27 cellular contexts compared by ENCODE assay signal in genomic region chr3:190326361-190326760, GRCh38. TPM values are rescaled to one million over a fixed set of nuclear protein-coding genes. Genes with fewer than 3 reads are reported as not detected.
A peak's percentile ranks its signal among the peaks of the same experiment; 100 is the strongest.
DNase-seq lines count a peak whose midpoint lies in the region; ATAC-seq, FAIRE-seq and TF ChIP-seq lines count a peak whose summit lies in the region.
"Had no signal": no experiment of that assay in that cellular context is flagged by ENCODE, and none has a peak within 500 bp of the region (broad histone marks: within the 10 kb centered on the region; RNA-seq: fewer than 3 reads in every experiment).

No MANE protein-coding gene starts in this region.

- H3K27me3 ChIP-seq in IMR-90 (ENCODE audit: control insufficient read depth, insufficient read depth, low read length) (no peaks in the 10 kb centered on the region), mammary epithelial cell (ENCODE audit: insufficient read depth, low read length) (no peaks in the 10 kb centered on the region), mesenchymal stem cell (ENCODE audit: control insufficient read depth in 1 of 2, insufficient read depth in 1 of 2, low read length in 2 of 2) (peaks cover 0 to 6% of the 10 kb centered on the region in 2 experiments)

- POLR2A ChIA-PET in A549 (lab: Yijun Ruan, JAX) (no interaction called here), IMR-90 (lab: Charles Lee; ENCODE audit: unreplicated experiment) (no interaction called here)

- H3K56ac ChIP-seq in IMR-90 (ENCODE audit: extremely low read depth, insufficient read depth, low read length), result peak overlapping the region; percentile 85

- H2AFZ ChIP-seq in IMR-90 (replicated peaks; ENCODE audit: low read length, poor library complexity) (peak overlapping the region; percentile 75), mammary epithelial cell (ENCODE audit: low read depth, low read length) (peak overlapping the region; percentile 86), mesenchymal stem cell (ENCODE audit: low read depth, low read length) (no peak overlapping the region)

- H2BK20ac ChIP-seq in IMR-90 (ENCODE audit: low read depth, low read length), result peak overlapping the region; percentile 99

- H2AK9ac ChIP-seq in IMR-90 (replicated peaks; ENCODE audit: low read depth, low read length, poor library complexity), result peak overlapping the region; percentile 93

- peak overlapping the region; percentile 97 for H4K5ac ChIP-seq in IMR-90 (ENCODE audit: low read depth, low read length)

- TF ChIP-seq RAD21 in A549 (conservative IDR thresholded peaks at IDR 0.05 in 1 of 2, IDR thresholded peaks at IDR 0.05 in 1 of 2), result no peak
- no peak for TF ChIP-seq RAD21 in IMR-90 (IDR thresholded peaks at IDR 0.05; ENCODE audit: low read length)

- H2BK5ac ChIP-seq in IMR-90 (ENCODE audit: low read depth, low read length, poor library complexity, severe bottlenecking) (peak overlapping the region; percentile 96), mesenchymal stem cell (ENCODE audit: low read depth, low read length, poor library complexity, severe bottlenecking) (no peak overlapping the region)

- H3K18ac ChIP-seq in IMR-90 (ENCODE audit: low read depth, low read length), result peak overlapping the region; percentile 98
- H3K18ac ChIP-seq in mesenchymal stem cell (ENCODE audit: low read depth in 1 of 2, low read length in 2 of 2), result peak overlapping the region in 1 of 2 experiments; percentile 61

- H3K79me2 ChIP-seq in mammary epithelial cell (ENCODE audit: insufficient read depth, low read length), result no peaks in the 10 kb centered on the region

- FAIRE-seq in A549 (lab: Jason Lieb, UNC), result no peak
- no peak for FAIRE-seq in GM12891 (lab: Jason Lieb, UNC)
- FAIRE-seq: D721Med, frontal cortex, G401.6, islet of Langerhans, TTC549 had no signal

- dilution Hi-C loops in IMR-90 (cut with HindIII; ENCODE audit: low sequenced_read_pairs, unreplicated experiment), result no loop called here
- dilution Hi-C loops in mammary epithelial cell (cut with HindIII; ENCODE audit: low sequenced_read_pairs), result no loop called here

- H4K8ac ChIP-seq in IMR-90 (ENCODE audit: low read depth in 2 of 2, low read length in 2 of 2), result peak overlapping the region; percentile 78 to 85
- H4K8ac ChIP-seq in mesenchymal stem cell (ENCODE audit: low read length), result no peak overlapping the region

- in situ Hi-C loops in IMR-90 (cut with MboI; ENCODE audit: low sequenced_read_pairs) (no loop called here), mammary epithelial cell (cut with MboI; ENCODE audit: low sequenced_read_pairs in 2 of 2) (loop anchor here in 1 of 2 donors (10.0 kb wide), 1 partner anchor 362 kb away; no protein-coding TSS in a partner anchor)

- H3K4me3 ChIP-seq in A549 (no peak overlapping the region), IMR-90 (ENCODE audit: insufficient read depth, low read depth, low read length) (no peak overlapping the region), mammary epithelial cell (replicated peaks in 1 of 3; ENCODE audit: insufficient read depth in 1 of 3, low read depth in 2 of 3, low read length in 3 of 3) (no peak overlapping the region), mesenchymal stem cell (ENCODE audit: insufficient read depth in 1 of 2, low read depth in 1 of 2, low read length in 2 of 2) (no peak overlapping the region)
- H3K4me3 ChIP-seq: lung, stomach, transverse colon had no signal

- BruUV-seq in IMR-90 (replicated peaks; lab: Mats Ljungman, UMichigan) (no TSS peak), mammary epithelial cell (replicated peaks; lab: Mats Ljungman, UMichigan) (TSS peak; percentile 57)

- H3K9ac ChIP-seq in IMR-90 (ENCODE audit: low read depth, low read length) (peak overlapping the region; percentile 36; the same call in 1 of the 2 replicates), mammary epithelial cell (ENCODE audit: insufficient read depth, low read length) (no peak overlapping the region), mesenchymal stem cell (ENCODE audit: low read length) (peak overlapping the region; percentile 43)

- ATAC-seq in A549 (no peak), IMR-90 (ENCODE audit: low read depth) (no peak), GM19455 (IDR thresholded peaks at IDR 0.05; ENCODE audit: unreplicated experiment) (no peak), HG03175 (IDR thresholded peaks at IDR 0.05; ENCODE audit: unreplicated experiment) (no peak)
- ATAC-seq: HCT116 had no signal

- H3K9me3 ChIP-seq in A549 (no peaks in the 10 kb centered on the region), IMR-90 (ENCODE audit: control insufficient read depth, insufficient read depth, low read length) (no peaks in the 10 kb centered on the region), mammary epithelial cell (replicated peaks; ENCODE audit: insufficient read depth, low read length) (no peaks in the 10 kb centered on the region), mesenchymal stem cell (ENCODE audit: control insufficient read depth, low read length) (no peaks in the 10 kb centered on the region)
- H3K9me3 ChIP-seq: stomach, transverse colon had no signal

- peaks cover 4 to 10% of the 10 kb centered on the region in 2 experiments; a peak in 2 of 4 replicates for H3K79me1 ChIP-seq in IMR-90 (ENCODE audit: low read depth in 1 of 2, low read length in 2 of 2)
- peaks cover 2% of the 10 kb centered on the region for H3K79me1 ChIP-seq in mesenchymal stem cell (replicated peaks; ENCODE audit: low read length, poor library complexity, severe bottlenecking)

- H2BK120ac ChIP-seq in IMR-90 (ENCODE audit: low read depth, low read length) (peak overlapping the region; percentile 99), mesenchymal stem cell (ENCODE audit: low read depth, low read length) (no peak overlapping the region)

- H3K23ac ChIP-seq in IMR-90 (ENCODE audit: low read depth, low read length), result peak overlapping the region; percentile 94
- no peak overlapping the region for H3K23ac ChIP-seq in mesenchymal stem cell (ENCODE audit: low read length in 2 of 2)

- intact Hi-C loops in IMR-90 (cut with micrococcal nuclease) (loop anchor here (10.0 kb wide), 1 partner anchor 368 kb away; no protein-coding TSS in a partner anchor), mammary epithelial cell (cut with micrococcal nuclease) (loop anchor here (10.0 kb wide), 1 partner anchor 202 kb away; the partner anchor contains the start of gene P3H2)

- H3K36me3 ChIP-seq in IMR-90 (ENCODE audit: control insufficient read depth, insufficient read depth, low read length), result no peaks in the 10 kb centered on the region
- H3K36me3 ChIP-seq in mammary epithelial cell (ENCODE audit: insufficient read depth, low read length), result no peaks in the 10 kb centered on the region
- no peaks in the 10 kb centered on the region for H3K36me3 ChIP-seq in mesenchymal stem cell (ENCODE audit: control insufficient read depth in 1 of 2, insufficient read depth in 2 of 2, low read depth in 1 of 2, low read length in 2 of 2)
- H3K36me3 ChIP-seq: stomach, transverse colon had no signal

- H3K9me1 ChIP-seq in IMR-90 (ENCODE audit: insufficient read depth, low read length), result peaks cover 7% of the 10 kb centered on the region

- peak overlapping the region; percentile 89 for H4K91ac ChIP-seq in IMR-90 (ENCODE audit: insufficient read depth, low read depth, low read length)
- no peak overlapping the region for H4K91ac ChIP-seq in mesenchymal stem cell (ENCODE audit: low read length)

- DNase-seq in A549 (ENCODE audit: low read depth in 1 of 2, low spot score in 1 of 2), result no peak
- DNase-seq in IMR-90, result no peak
- DNase-seq in mammary epithelial cell, result no peak
- no peak for DNase-seq in mesenchymal stem cell
- DNase-seq in NCI-H69 (lab: John Stamatoyannopoulos, UW), result no peak
- DNase-seq in GM12891 (ENCODE audit: insufficient read length, low spot score), result no peak
- DNase-seq: activated CD4-positive, alpha-beta T cell treated with anti-CD3 and anti-CD28 coated beads for 36 hours; activated naive CD4-positive, alpha-beta T cell treated with Interleukin-2 at 50 U/mL for 16 hours; activated T-cell treated with anti-CD3 and anti-CD28 coated beads, Interleukin-2, amount 50 U/mL, for 48 hours; C1 segment of cervical spinal cord; central memory CD4-positive, alpha-beta T cell; hypothalamus; KBM-7; NCI-H446; SHP77; stimulated activated CD4-positive, alpha-beta T cell treated with anti-CD3 and anti-CD28 coated beads, Interleukin-12 subunit alpha, Interleukin-12 subunit beta, amount 100 ng/mL, for 4 hours; stomach; transverse colon had no signal

- TF ChIP-seq CTCF in A549 (IDR thresholded peaks at IDR 0.05) (no peak), IMR-90 (conservative IDR thresholded peaks at IDR 0.05; ENCODE audit: low read depth, low read length) (no peak), mammary epithelial cell (conservative IDR thresholded peaks at IDR 0.05 in 1 of 2, IDR thresholded peaks at IDR 0.05 in 1 of 2; ENCODE audit: extremely low read depth in 1 of 2, insufficient read depth in 1 of 2, low read depth in 1 of 2, low read length in 2 of 2) (no peak)

- H4K20me1 ChIP-seq in IMR-90 (ENCODE audit: insufficient read depth, low read length), result no peaks in the 10 kb centered on the region
- no peaks in the 10 kb centered on the region for H4K20me1 ChIP-seq in mammary epithelial cell (ENCODE audit: insufficient read depth, low read length)

- H3K4me2 ChIP-seq in A549, result peak overlapping the region; percentile 24; the same call in 2 of the 3 replicates
- H3K4me2 ChIP-seq in IMR-90 (ENCODE audit: low read depth, low read length), result peak overlapping the region; percentile 10; the same call in 1 of the 2 replicates
- H3K4me2 ChIP-seq in mammary epithelial cell (ENCODE audit: insufficient read depth, low read depth, low read length), result peak overlapping the region; percentile 59
- H3K4me2 ChIP-seq in mesenchymal stem cell (ENCODE audit: low read length, poor library complexity, severe bottlenecking), result no peak overlapping the region

- H3K27ac ChIP-seq in A549 (peak overlapping the region; percentile 42 to 62; a peak in 5 of 6 replicates), IMR-90 (ENCODE audit: insufficient read depth, low read length) (peak overlapping the region; percentile 70; the same call in 1 of the 2 replicates), mammary epithelial cell (ENCODE audit: insufficient read depth, low read depth, low read length) (peak overlapping the region; percentile 66), mesenchymal stem cell (ENCODE audit: low read length, poor library complexity, severe bottlenecking) (no peak overlapping the region)
- H3K27ac ChIP-seq: stomach, transverse colon had no signal

- peak overlapping the region; percentile 67 for H2AK5ac ChIP-seq in IMR-90 (ENCODE audit: low read depth, low read length)
- H2AK5ac ChIP-seq in mesenchymal stem cell (ENCODE audit: low read length, severe bottlenecking), result peak overlapping the region; percentile 20

- WGBS in A549 (ENCODE audit: missing lambda C conversion rate), result 92% methylated on average over 4 of the region's 4 CpGs
- WGBS in IMR-90 (ENCODE audit: extremely low coverage in 2 of 2, insufficient read length in 1 of 2), 2 experiments, result 80% methylated on average over 1 of the region's 4 CpGs; no CpG with 5 or more reads in 1 of the 2 experiments
- WGBS in mammary epithelial cell (ENCODE audit: low coverage, missing lambda C conversion rate), result 38% methylated on average over 4 of the region's 4 CpGs
- 90% methylated on average over 4 of the region's 4 CpGs for WGBS in mesenchymal stem cell

- H3K4me1 ChIP-seq in A549, result peaks cover 26% of the 10 kb centered on the region; the same call in 2 of the 3 replicates
- H3K4me1 ChIP-seq in IMR-90 (ENCODE audit: control insufficient read depth, insufficient read depth, low read length), result peaks cover 14% of the 10 kb centered on the region
- H3K4me1 ChIP-seq in mammary epithelial cell (ENCODE audit: insufficient read depth, low read length), result peaks cover 27% of the 10 kb centered on the region
- peaks cover 5% of the 10 kb centered on the region for H3K4me1 ChIP-seq in mesenchymal stem cell (ENCODE audit: control insufficient read depth, insufficient read depth, low read depth, low read length)

- H2BK15ac ChIP-seq in IMR-90 (ENCODE audit: low read depth, low read length) (peak overlapping the region; percentile 93; the same call in 2 of the 3 replicates), mesenchymal stem cell (ENCODE audit: low read depth, poor library complexity, severe bottlenecking) (no peak overlapping the region)

- CTCF ChIA-PET in A549 (lab: Yijun Ruan, JAX) (interaction anchor here (1.3 to 3.8 kb wide), 3 partner anchors 101 to 365 kb away, joined by 3 to 12 read pairs (median 3); no protein-coding TSS in a partner anchor), IMR-90 (lab: Yijun Ruan, JAX) (interaction anchor here (0.7 to 1.2 kb wide), 2 partner anchors 12 to 58 kb away, joined by 3 to 4 read pairs; no protein-coding TSS in a partner anchor), mammary epithelial cell (lab: Charles Lee; ENCODE audit: low non-redundant PET) (interaction anchor here (0.6 kb wide), 1 partner anchor 88 kb away, joined by 3 read pairs; no protein-coding TSS in a partner anchor)

- TF ChIP-seq EP300 in A549 (IDR thresholded peaks at IDR 0.05), result no peak

- H3K14ac ChIP-seq in IMR-90 (replicated peaks; ENCODE audit: low read depth, low read length) (peak overlapping the region; percentile 98), mesenchymal stem cell (ENCODE audit: low read length in 2 of 2) (no peak overlapping the region)

- TF ChIP-seq POLR2A in A549 (IDR thresholded peaks at IDR 0.05; ENCODE audit: low read length) (no peak), IMR-90 (IDR thresholded peaks at IDR 0.05; ENCODE audit: low read depth, low read length) (no peak), GM12891 (IDR thresholded peaks at IDR 0.05; ENCODE audit: low read depth, low read length) (no peak)

- no peak overlapping the region for H2BK12ac ChIP-seq in mesenchymal stem cell (ENCODE audit: low read length in 2 of 2)

- peak overlapping the region; percentile 95 for H3K4ac ChIP-seq in IMR-90 (ENCODE audit: low read depth, low read length)
- H3K4ac ChIP-seq in mesenchymal stem cell (ENCODE audit: low read depth in 1 of 2, low read length in 2 of 2), result peak overlapping the region in 1 of 2 experiments; percentile 7

RNA-seq across cellular contexts. Expression of gene CLDN1, which starts 4.1 kb away (rescaled TPM):
- polyA plus RNA-seq in A549 (2011; rRNA removed) (97.0 and 142 TPM in 2 replicates), A549 (2017; fragmentation: RNase III; extraction: RNeasy Plus Mini Kit Qiagen cat#74134 plus additional on column Dnase treatment) (33.7 to 48.0 TPM (median 33.9 TPM) in 3 replicates), IMR-90 (2012; rRNA removed) (6.3 and 7.3 TPM in 2 replicates), mammary epithelial cell (8.6 TPM)
- polyA plus RNA-seq in A549 (2012; cell fraction: cytosol; rRNA removed), result 32.0 and 37.0 TPM in 2 replicates
- 36.3 and 48.3 TPM in 2 replicates for polyA plus RNA-seq in A549 (2012; cell fraction: nucleus; rRNA removed)
- polyA minus RNA-seq in A549 (2011; rRNA and poly(A)+ RNA removed), result 76.6 and 88.4 TPM in 2 replicates
- total RNA-seq in IMR-90 (2012; rRNA removed) (4.7 and 7.2 TPM in 2 replicates), mammary epithelial cell (10 to 100 TPM; 12.3 to 78.7 TPM)
- 3.2 and 5.2 TPM in 2 replicates for polyA plus RNA-seq in IMR-90 (2012; cell fraction: cytosol; rRNA removed)
- 2.0 and 8.6 TPM in 2 replicates for polyA plus RNA-seq in IMR-90 (2012; cell fraction: nucleus; rRNA removed; ENCODE audit: low replicate concordance)
- polyA minus RNA-seq in mammary epithelial cell, result 33.0 TPM
- polyA plus RNA-seq in mesenchymal stem cell (2013, experiment 1 of 2), result 13.4 TPM
- 14.1 TPM for polyA plus RNA-seq in mesenchymal stem cell (2013, experiment 2 of 2)
- 0.47 TPM for polyA plus RNA-seq in GM12891 (2012; ENCODE audit: low read depth, missing spikeins)
